ENCODE assay signal across 26 cellular contexts in genomic region chr12:40138526-40138925, GRCh38.
"Had no signal": no experiment of that assay in that cellular context is flagged by ENCODE, and none has a peak within 500 bp of the region (broad histone marks: within the 10 kb centered on the region; RNA-seq: fewer than 3 reads in every experiment).

No MANE protein-coding gene starts in this region.

- H3K36me3 ChIP-seq: esophagus muscularis mucosa, neural progenitor cell, prostate gland, right atrium auricular region, stomach, thyroid gland, vagina had no signal

- H3K4me3 Mint-ChIP-seq: endodermal cell; immature natural killer cell; naive thymus-derived CD4-positive, alpha-beta T cell; nephron; neural progenitor cell had no signal

- H3K4me3 ChIP-seq: esophagus muscularis mucosa, neural progenitor cell, prostate gland, right atrium auricular region, smooth muscle cell, stomach, thyroid gland, vagina had no signal

- H3K36me3 Mint-ChIP-seq: immature natural killer cell, neural progenitor cell had no signal

- ATAC-seq: naive thymus-derived CD4-positive, alpha-beta T cell; sciatic nerve had no signal

- H2AFZ ChIP-seq: neural progenitor cell had no signal

- H3K27ac Mint-ChIP-seq: endodermal cell, immature natural killer cell, nephron, neural progenitor cell had no signal

- DNase-seq: effector CD8-positive, alpha-beta T cell; endodermal cell; hypothalamus; immature natural killer cell; islet precursor cell; kidney glomerular epithelial cell; mesendoderm; midbrain; naive thymus-derived CD4-positive, alpha-beta T cell; nucleus accumbens; stimulated activated CD4-positive, alpha-beta T cell treated with anti-CD3 and anti-CD28 coated beads, Interleukin-12 subunit alpha, Interleukin-12 subunit beta, amount 100 ng/mL, for 4 hours; stimulated activated CD4-positive, alpha-beta T cell treated with anti-CD3 and anti-CD28 coated beads, Interleukin-1b, Interleukin-23, amount 100 ng/mL, for 48 hours; stimulated activated CD4-positive, alpha-beta T cell treated with anti-CD3 and anti-CD28 coated beads, Interleukin-4, amount 100 ng/mL, for 1 hour; stimulated activated CD8-positive, alpha-beta memory T cell treated with anti-CD3 and anti-CD28 coated beads, Interleukin-4, amount 100 ng/mL, for 48 hours; stimulated activated naive CD4-positive, alpha-beta T cell treated with Interleukin-2 at 50 U/mL for 16 hours; stomach; thyroid gland; trophoblast cell had no signal

- H3K4me2 ChIP-seq: neural progenitor cell, smooth muscle cell had no signal

- H3K4me1 Mint-ChIP-seq: endodermal cell, nephron had no signal

- H3K4me1 ChIP-seq: esophagus muscularis mucosa, prostate gland, right atrium auricular region, stomach, thyroid gland, vagina had no signal

- H3K27me3 ChIP-seq: esophagus muscularis mucosa, neural progenitor cell, right atrium auricular region, stomach, thyroid gland, vagina had no signal

- H3K9me3 Mint-ChIP-seq: endodermal cell; immature natural killer cell; naive thymus-derived CD4-positive, alpha-beta T cell; nephron; neural progenitor cell had no signal

- H3K9ac ChIP-seq: neural progenitor cell had no signal

- H3K9me3 ChIP-seq: esophagus muscularis mucosa, prostate gland, right atrium auricular region, stomach, thyroid gland, vagina had no signal

- H3K27ac ChIP-seq: esophagus muscularis mucosa, neural progenitor cell, prostate gland, right atrium auricular region, stomach, thyroid gland, vagina had no signal
